In genomic region chr2:95076705-95077520, GRCh38 we compare ENCODE assay signal across 8 cellular contexts. TPM values are rescaled to one million over a fixed set of nuclear protein-coding genes. Genes with fewer than 3 reads are reported as not detected.
A peak's percentile ranks its signal among the peaks of the same experiment; 100 is the strongest.
DNase-seq lines count a peak whose midpoint lies in the region; ATAC-seq and TF ChIP-seq lines count a peak whose summit lies in the region.

No MANE protein-coding gene starts in this region.

- POLR2A ChIA-PET in activated CD4-positive, alpha-beta memory T cell treated with anti-CD3 and anti-CD28 coated beads, Interleukin-2, amount 10 ng/mL, durations not matched to agents 7 days and 5 days (lab: Charles Lee), result interaction anchor here (0.7 to 11.4 kb wide), 9 partner anchors 17 to 88 kb away, joined by 3 to 432 read pairs (median 5); partner anchors contain the start of genes MAL, ZNF2 and ZNF514

- peak; percentile 79 for ATAC-seq in GM18505 (IDR thresholded peaks at IDR 0.05; ENCODE audit: unreplicated experiment)
- ATAC-seq in HG03064 (IDR thresholded peaks at IDR 0.05; ENCODE audit: low read depth, unreplicated experiment), result peak; percentile 73

- H3K27ac Mint-ChIP-seq in activated CD4-positive, alpha-beta memory T cell treated with anti-CD3 and anti-CD28 coated beads, Interleukin-2, amount 10 ng/mL, durations not matched to agents 7 days and 5 days, result peak overlapping the region; percentile 98

- CTCF ChIA-PET in activated CD4-positive, alpha-beta memory T cell treated with anti-CD3 and anti-CD28 coated beads, Interleukin-2, amount 10 ng/mL, durations not matched to agents 7 days and 5 days (lab: Charles Lee), result interaction anchor here (0.6 to 11.2 kb wide), 15 partner anchors 8 to 91 kb away, joined by 3 to 397 read pairs (median 5); partner anchors contain the start of genes MAL, MRPS5 and ZNF2

- H3K36me3 Mint-ChIP-seq in activated CD4-positive, alpha-beta memory T cell treated with anti-CD3 and anti-CD28 coated beads, Interleukin-2, amount 10 ng/mL, durations not matched to agents 7 days and 5 days (ENCODE audit: low read depth), result peaks cover 10% of the 10 kb centered on the region

- no peaks in the 10 kb centered on the region for H3K27me3 Mint-ChIP-seq in activated CD4-positive, alpha-beta memory T cell treated with anti-CD3 and anti-CD28 coated beads, Interleukin-2, amount 10 ng/mL, durations not matched to agents 7 days and 5 days

- H3K9me3 Mint-ChIP-seq in activated CD4-positive, alpha-beta memory T cell treated with anti-CD3 and anti-CD28 coated beads, Interleukin-2, amount 10 ng/mL, durations not matched to agents 7 days and 5 days, result peaks cover 2% of the 10 kb centered on the region

- TF ChIP-seq POLR2A in GM18505 (IDR thresholded peaks at IDR 0.05; ENCODE audit: borderline replicate concordance, extremely low read depth, insufficient read depth, insufficient read length), result no peak

- DNase-seq in 8988T (peak; percentile 74), NCI-H2196 treated with DMSO at 0.1 percent for 48 hours (lab: John Stamatoyannopoulos, UW; ENCODE audit: unreplicated experiment) (peak; percentile 84), ecto neural progenitor cell (ENCODE audit: low spot score) (peak; percentile 85), lung microvascular endothelial cell (ENCODE audit: low read depth in 2 of 2) (peak; percentile 55 to 68)
- peak; percentile 93 for DNase-seq in activated CD4-positive, alpha-beta memory T cell treated with anti-CD3 and anti-CD28 coated beads, Interleukin-2, amount 10 ng/mL, durations not matched to agents 7 days and 5 days
- DNase-seq in stimulated activated CD8-positive, alpha-beta memory T cell treated with anti-CD3 and anti-CD28 coated beads, Interleukin-12 subunit alpha, Interleukin-12 subunit beta, amount 100 ng/mL, for 24 hours (ENCODE audit: extremely low read depth), result peak; percentile 76

- peak overlapping the region; percentile 78 for H3K4me3 Mint-ChIP-seq in activated CD4-positive, alpha-beta memory T cell treated with anti-CD3 and anti-CD28 coated beads, Interleukin-2, amount 10 ng/mL, durations not matched to agents 7 days and 5 days

- peaks cover 80% of the 10 kb centered on the region for H3K4me1 Mint-ChIP-seq in activated CD4-positive, alpha-beta memory T cell treated with anti-CD3 and anti-CD28 coated beads, Interleukin-2, amount 10 ng/mL, durations not matched to agents 7 days and 5 days

RNA-seq across cellular contexts. Expression of gene MRPS5, which starts 44.7 kb away (rescaled TPM):
- total RNA-seq in activated CD4-positive, alpha-beta memory T cell treated with anti-CD3 and anti-CD28 coated beads, Interleukin-2, amount 10 ng/mL, durations not matched to agents 7 days and 5 days, result 10 to 100 TPM; 66.3 to 68.2 TPM
- total RNA-seq in lung microvascular endothelial cell, result 34.4 and 48.2 TPM in 2 replicates

RNA-seq across cellular contexts. Expression of gene MAL, which starts 51.4 kb away (rescaled TPM):
- 100 to 1,000 TPM; 202 to 210 TPM for total RNA-seq in activated CD4-positive, alpha-beta memory T cell treated with anti-CD3 and anti-CD28 coated beads, Interleukin-2, amount 10 ng/mL, durations not matched to agents 7 days and 5 days
- total RNA-seq in lung microvascular endothelial cell, result not detected in 2 replicates

Comparison
In these comparisons a context has a peak if more than half of its experiments do, and no peak if none do; other contexts are left out.
1. Peak in every context shown above with its lines: DNase-seq and ATAC-seq.
2. RNA of gene MAL, which starts 51.4 kb away (total RNA-seq): 202 to 210 TPM in activated CD4-positive, alpha-beta memory T cell treated with anti-CD3 and anti-CD28 coated beads, Interleukin-2, amount 10 ng/mL, durations not matched to agents 7 days and 5 days; not detected in lung microvascular endothelial cell; every median in the first group is over 100 times any median in the second.